In the genomic region with DNA sequence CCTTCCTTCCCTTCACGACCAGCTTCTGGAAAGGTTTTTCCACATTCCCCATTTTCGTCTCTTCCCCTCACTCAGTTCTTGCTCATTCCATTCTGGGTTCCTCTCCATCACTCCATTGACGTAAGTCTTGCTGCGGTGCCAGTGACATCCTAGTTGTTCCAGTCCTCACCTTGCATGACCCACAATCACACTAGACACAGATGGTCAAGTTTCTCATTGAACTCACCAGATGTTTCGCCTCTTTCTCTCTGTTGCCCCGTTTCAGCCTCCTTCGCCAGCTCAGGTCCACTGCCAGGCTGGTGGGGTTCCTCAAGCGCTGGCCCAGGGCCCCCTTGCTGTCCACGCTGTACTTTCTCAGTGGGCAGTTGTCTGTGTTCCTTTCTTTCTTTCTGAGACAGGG, we compare ENCODE assay signal across 25 cellular contexts. TPM values are rescaled to one million over a fixed set of nuclear protein-coding genes. Genes with fewer than 3 reads are reported as not detected.
DNase-seq lines count a peak whose midpoint lies in the region; ATAC-seq and TF ChIP-seq lines count a peak whose summit lies in the region.
"Had no signal": no experiment of that assay in that cellular context is flagged by ENCODE, and none has a peak within 500 bp of the region (broad histone marks: within the 10 kb centered on the region; RNA-seq: fewer than 3 reads in every experiment).

No MANE protein-coding gene starts in this region.

- H3K4me1 Mint-ChIP-seq in endodermal cell, result peaks cover 26% of the 10 kb centered on the region
- peaks cover 45% of the 10 kb centered on the region for H3K4me1 Mint-ChIP-seq in nephron

- no peak overlapping the region for H3K27ac ChIP-seq in endodermal cell (ENCODE audit: low read depth, low read length)
- H3K27ac ChIP-seq: GM23248 had no signal

- H3K27ac Mint-ChIP-seq in endodermal cell (no peak overlapping the region), nephron (peak overlapping the region in 2 of 3 experiments; percentile 2 to 61)
- H3K27ac Mint-ChIP-seq: CD8-positive, alpha-beta memory T cell had no signal

- peaks cover 7% of the 10 kb centered on the region for H3K4me1 ChIP-seq in endodermal cell (ENCODE audit: control insufficient read depth, insufficient read depth, low read length)

- no peak overlapping the region for H3K4me3 Mint-ChIP-seq in endodermal cell
- no peak overlapping the region for H3K4me3 Mint-ChIP-seq in nephron
- H3K4me3 Mint-ChIP-seq: CD4-positive, CD25-positive, alpha-beta regulatory T cell; CD8-positive, alpha-beta memory T cell had no signal

- H3K27me3 ChIP-seq in endodermal cell (ENCODE audit: control insufficient read depth, insufficient read depth, low read length, poor library complexity, severe bottlenecking), result peaks cover 10% of the 10 kb centered on the region
- no peaks in the 10 kb centered on the region for H3K27me3 ChIP-seq in H7 (ENCODE audit: control insufficient read depth, insufficient read depth, low read length)

- H3K9me3 ChIP-seq in endodermal cell (ENCODE audit: control insufficient read depth, low read length), result peaks cover 13% of the 10 kb centered on the region

- peaks cover 9% of the 10 kb centered on the region for H3K9me3 Mint-ChIP-seq in endodermal cell
- H3K9me3 Mint-ChIP-seq in nephron, result no peaks in the 10 kb centered on the region
- H3K9me3 Mint-ChIP-seq: CD8-positive, alpha-beta memory T cell had no signal

- H3K4me3 ChIP-seq in endodermal cell (ENCODE audit: low read length), result no peak overlapping the region
- no peak overlapping the region for H3K4me3 ChIP-seq in H7 (ENCODE audit: insufficient read depth, low read depth, low read length)
- H3K4me3 ChIP-seq: GM12878, GM23248 had no signal

- no peak for TF ChIP-seq CTCF in endodermal cell (conservative IDR thresholded peaks at IDR 0.05)
- no peak for TF ChIP-seq CTCF in nephron (IDR thresholded peaks at IDR 0.05; ENCODE audit: unreplicated experiment in 3 of 3)

- H3K9ac ChIP-seq in endodermal cell (ENCODE audit: extremely low read depth, low read length, poor library complexity, severe bottlenecking), result no peak overlapping the region
- H3K9ac ChIP-seq: GM23248 had no signal

- H3K27me3 Mint-ChIP-seq in endodermal cell (ENCODE audit: insufficient read depth), result peaks cover 63% of the 10 kb centered on the region
- no peaks in the 10 kb centered on the region for H3K27me3 Mint-ChIP-seq in nephron (ENCODE audit: low read depth)

- ATAC-seq in GM21723 (IDR thresholded peaks at IDR 0.05; ENCODE audit: unreplicated experiment), result no peak
- no peak for ATAC-seq in GM18502 (IDR thresholded peaks at IDR 0.05; ENCODE audit: poor library complexity, unreplicated experiment)
- ATAC-seq: GM12878 had no signal

- H3K36me3 ChIP-seq in endodermal cell (ENCODE audit: control insufficient read depth, insufficient read depth, low read length), result no peaks in the 10 kb centered on the region
- no peaks in the 10 kb centered on the region for H3K36me3 ChIP-seq in H7 (replicated peaks; ENCODE audit: control insufficient read depth, insufficient read depth, low read length)

- H3K36me3 Mint-ChIP-seq in endodermal cell (ENCODE audit: low read depth), result no peaks in the 10 kb centered on the region
- no peaks in the 10 kb centered on the region for H3K36me3 Mint-ChIP-seq in nephron (ENCODE audit: low read depth)
- H3K36me3 Mint-ChIP-seq: CD4-positive, CD25-positive, alpha-beta regulatory T cell; CD8-positive, alpha-beta memory T cell had no signal

- WGBS in endodermal cell (ENCODE audit: insufficient coverage in 1 of 2, insufficient read length in 1 of 2), 2 experiments, result 90 to 97% methylated on average over 9 of the region's 9 CpGs

- DNase-seq in activated CD8-positive, alpha-beta memory T cell treated with anti-CD3 and anti-CD28 coated beads, Interleukin-2, amount 50 U/mL, for 48 hours, result peak; percentile 7
- DNase-seq in activated CD8-positive, alpha-beta memory T cell treated with anti-CD3 and anti-CD28 coated beads, Interleukin-2, amount 50 U/mL, for 4 hours, result no peak
- peak; percentile 27 for DNase-seq in endodermal cell
- no peak for DNase-seq in H7
- DNase-seq in NK-92 treated with Interleukin-12 subunit alpha and Interleukin-12 subunit beta, amount 100 ng/mL, for 24 hours (lab: John Stamatoyannopoulos, UW), result no peak
- DNase-seq: 8988T; C1 segment of cervical spinal cord; CD4-positive, CD25-positive, alpha-beta regulatory T cell; CD8-positive, alpha-beta memory T cell; COR-L47; DMS 273 treated with DMSO at 0.1 percent for 48 hours; DMS53; DND-41; EL; GM23248; HCEC 1CT had no signal

RNA-seq across cellular contexts. Expression of gene CCDC42, which starts 43.4 kb away (rescaled TPM):
- total RNA-seq in endodermal cell, result not detected
- not detected for polyA plus RNA-seq in endodermal cell (2013, experiment 1 of 2)
- polyA plus RNA-seq in endodermal cell (2013, experiment 2 of 2), result 0.21 TPM
- total RNA-seq in H7 (2014; rRNA removed; shearing (Covaris generic)), result not detected in 2 replicates
- total RNA-seq: A673; CD4-positive, CD25-positive, alpha-beta regulatory T cell; G401; GM23248; HT-29 had no signal
- polyA plus RNA-seq: AG04450; CD8-positive, alpha-beta memory T cell; GM23248 had no signal

RNA-seq across cellular contexts. Expression of gene SPDYE4, which starts 57.1 kb away (rescaled TPM):
- total RNA-seq in endodermal cell, result not detected
- polyA plus RNA-seq in endodermal cell (2013, experiment 1 of 2), result not detected
- polyA plus RNA-seq in endodermal cell (2013, experiment 2 of 2), result not detected
- not detected in 2 replicates for total RNA-seq in H7 (2014; rRNA removed; shearing (Covaris generic))
- total RNA-seq: A673; CD4-positive, CD25-positive, alpha-beta regulatory T cell; CD8-positive, alpha-beta memory T cell; G401; GM12878; GM23248; H4; HT-29 had no signal
- polyA plus RNA-seq: AG04450; CD4-positive, CD25-positive, alpha-beta regulatory T cell; CD8-positive, alpha-beta memory T cell; GM23248 had no signal

Comparison
In these comparisons a context has a peak if more than half of its experiments do, and no peak if none do; other contexts are left out.
1. DNase-seq: peak in activated CD8-positive, alpha-beta memory T cell treated with anti-CD3 and anti-CD28 coated beads, Interleukin-2, amount 50 U/mL, for 48 hours (single experiment) and endodermal cell (single experiment); none in activated CD8-positive, alpha-beta memory T cell treated with anti-CD3 and anti-CD28 coated beads, Interleukin-2, amount 50 U/mL, for 4 hours (single experiment), H7 (single experiment) and NK-92 treated with Interleukin-12 subunit alpha and Interleukin-12 subunit beta, amount 100 ng/mL, for 24 hours (single experiment).